Comparison of ENCODE assay signal across 1 cellular context in the genomic region with DNA sequence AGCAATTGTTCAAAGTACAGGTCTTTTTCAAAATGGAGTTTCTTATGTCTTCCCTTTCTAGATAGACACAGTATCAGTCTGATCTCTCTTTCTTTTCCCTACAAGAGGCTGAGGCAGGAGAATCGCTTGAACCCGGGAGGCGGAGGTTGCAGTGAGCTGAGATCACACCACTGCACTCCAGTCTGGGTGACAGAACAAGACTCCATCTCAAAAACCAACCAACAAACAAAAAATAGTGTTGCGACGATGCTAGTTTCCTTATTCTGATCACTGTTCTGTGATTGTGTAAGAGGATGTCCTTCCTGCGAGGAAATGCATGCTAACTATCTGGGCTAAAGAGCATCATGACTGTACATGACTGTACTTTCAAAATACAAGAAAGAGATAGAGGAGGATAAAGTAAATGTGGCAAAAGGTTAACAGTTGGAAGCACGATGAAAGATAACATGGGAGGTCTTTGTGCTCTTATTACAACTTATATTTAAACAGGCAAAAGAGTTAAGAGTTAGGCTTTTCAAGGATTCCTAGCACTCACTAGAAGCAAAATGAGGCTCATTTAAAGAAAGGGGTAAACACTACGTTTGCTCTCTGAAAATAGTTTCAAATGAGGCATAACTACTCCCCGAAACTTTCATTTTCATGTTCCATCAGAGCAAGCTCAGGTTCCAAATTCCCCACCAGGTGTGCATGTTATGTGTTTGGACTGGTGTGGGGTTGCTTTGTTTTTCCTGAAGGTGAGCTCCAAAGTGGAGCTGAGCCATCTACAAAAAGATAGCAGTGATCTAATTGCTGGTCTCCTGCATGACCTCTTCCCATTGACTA.
TF ChIP-seq lines count a peak whose summit lies in the region.

No MANE protein-coding gene starts in this region.

TF ChIP-seq in HepG2, 621 proteins besides CTCF, POLR2A, EP300 and RAD21 (continued from another document and continues in another):
- TF ChIP-seq FIP1L1 (IDR thresholded peaks at IDR 0.05; ENCODE audit: borderline replicate concordance, insufficient read depth, low read depth, low read length) (no peak), STAG1 (CRISPR knock-in tag; IDR thresholded peaks at IDR 0.05) (no peak), ZSCAN29 (CRISPR knock-in tag; conservative IDR thresholded peaks at IDR 0.05) (peak; percentile 59; the same call in 1 of the 2 replicates), ZFP36L2 (CRISPR knock-in tag; IDR thresholded peaks at IDR 0.05) (no peak), ZNF30 (CRISPR knock-in tag; IDR thresholded peaks at IDR 0.05) (no peak), KAT8 (CRISPR knock-in tag; IDR thresholded peaks at IDR 0.05) (peak; percentile 46; the same call in 1 of the 2 replicates), HNRNPLL (IDR thresholded peaks at IDR 0.05; ENCODE audit: low read depth, low read length, poor library complexity, severe bottlenecking) (no peak), CHD4 (IDR thresholded peaks at IDR 0.05; ENCODE audit: borderline replicate concordance, low read length) (no peak), ZNF879 (CRISPR knock-in tag; IDR thresholded peaks at IDR 0.05) (no peak), ZNF777 (CRISPR knock-in tag; IDR thresholded peaks at IDR 0.05) (no peak), CC2D1A (CRISPR knock-in tag; IDR thresholded peaks at IDR 0.05) (no peak), ZNF572 (CRISPR knock-in tag; IDR thresholded peaks at IDR 0.05) (no peak), ZNF773 (CRISPR knock-in tag; IDR thresholded peaks at IDR 0.05; ENCODE audit: borderline replicate concordance) (no peak), ZFP90 (CRISPR knock-in tag; IDR thresholded peaks at IDR 0.05; ENCODE audit: borderline replicate concordance) (peak; percentile 29; the same call in 1 of the 2 replicates), HNF4G (IDR thresholded peaks at IDR 0.05; ENCODE audit: borderline replicate concordance, low read depth, low read length) (no peak), HNF4G (CRISPR knock-in tag; IDR thresholded peaks at IDR 0.05; ENCODE audit: borderline replicate concordance, low read depth) (no peak), HOXD1 (CRISPR knock-in tag; IDR thresholded peaks at IDR 0.05) (no peak), RFX5 (IDR thresholded peaks at IDR 0.05; ENCODE audit: low read depth, low read length) (no peak), ZNF788 (CRISPR knock-in tag; IDR thresholded peaks at IDR 0.05; ENCODE audit: borderline replicate concordance) (no peak), SMARCE1 (IDR thresholded peaks at IDR 0.05; ENCODE audit: borderline replicate concordance) (no peak), ZNF891 (CRISPR knock-in tag; IDR thresholded peaks at IDR 0.05) (no peak), NFKBIZ (CRISPR knock-in tag; IDR thresholded peaks at IDR 0.05) (no peak), SRSF1 (optimal IDR thresholded peaks at IDR 0.05; ENCODE audit: low read depth, low read length) (no peak), PHF5A (CRISPR knock-in tag; IDR thresholded peaks at IDR 0.05; ENCODE audit: low read depth, unreplicated experiment) (no peak), ZNF598 (CRISPR knock-in tag; IDR thresholded peaks at IDR 0.05; ENCODE audit: borderline replicate concordance) (0 out of 2 replicates have a peak, but pooled peaks have one; percentile 30)
- TF ChIP-seq, protein P1, sequence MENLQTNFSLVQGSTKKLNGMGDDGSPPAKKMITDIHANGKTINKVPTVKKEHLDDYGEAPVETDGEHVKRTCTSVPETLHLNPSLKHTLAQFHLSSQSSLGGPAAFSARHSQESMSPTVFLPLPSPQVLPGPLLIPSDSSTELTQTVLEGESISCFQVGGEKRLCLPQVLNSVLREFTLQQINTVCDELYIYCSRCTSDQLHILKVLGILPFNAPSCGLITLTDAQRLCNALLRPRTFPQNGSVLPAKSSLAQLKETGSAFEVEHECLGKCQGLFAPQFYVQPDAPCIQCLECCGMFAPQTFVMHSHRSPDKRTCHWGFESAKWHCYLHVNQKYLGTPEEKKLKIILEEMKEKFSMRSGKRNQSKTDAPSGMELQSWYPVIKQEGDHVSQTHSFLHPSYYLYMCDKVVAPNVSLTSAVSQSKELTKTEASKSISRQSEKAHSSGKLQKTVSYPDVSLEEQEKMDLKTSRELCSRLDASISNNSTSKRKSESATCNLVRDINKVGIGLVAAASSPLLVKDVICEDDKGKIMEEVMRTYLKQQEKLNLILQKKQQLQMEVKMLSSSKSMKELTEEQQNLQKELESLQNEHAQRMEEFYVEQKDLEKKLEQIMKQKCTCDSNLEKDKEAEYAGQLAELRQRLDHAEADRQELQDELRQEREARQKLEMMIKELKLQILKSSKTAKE (CRISPR knock-in tag; IDR thresholded peaks at IDR 0.05; ENCODE audit: borderline replicate concordance), result peak; percentile 44; the same call in 1 of the 2 replicates
- TF ChIP-seq, protein P2, sequence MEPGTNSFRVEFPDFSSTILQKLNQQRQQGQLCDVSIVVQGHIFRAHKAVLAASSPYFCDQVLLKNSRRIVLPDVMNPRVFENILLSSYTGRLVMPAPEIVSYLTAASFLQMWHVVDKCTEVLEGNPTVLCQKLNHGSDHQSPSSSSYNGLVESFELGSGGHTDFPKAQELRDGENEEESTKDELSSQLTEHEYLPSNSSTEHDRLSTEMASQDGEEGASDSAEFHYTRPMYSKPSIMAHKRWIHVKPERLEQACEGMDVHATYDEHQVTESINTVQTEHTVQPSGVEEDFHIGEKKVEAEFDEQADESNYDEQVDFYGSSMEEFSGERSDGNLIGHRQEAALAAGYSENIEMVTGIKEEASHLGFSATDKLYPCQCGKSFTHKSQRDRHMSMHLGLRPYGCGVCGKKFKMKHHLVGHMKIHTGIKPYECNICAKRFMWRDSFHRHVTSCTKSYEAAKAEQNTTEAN (CRISPR knock-in tag; conservative IDR thresholded peaks at IDR 0.05), result no peak
- TF ChIP-seq, protein P3, sequence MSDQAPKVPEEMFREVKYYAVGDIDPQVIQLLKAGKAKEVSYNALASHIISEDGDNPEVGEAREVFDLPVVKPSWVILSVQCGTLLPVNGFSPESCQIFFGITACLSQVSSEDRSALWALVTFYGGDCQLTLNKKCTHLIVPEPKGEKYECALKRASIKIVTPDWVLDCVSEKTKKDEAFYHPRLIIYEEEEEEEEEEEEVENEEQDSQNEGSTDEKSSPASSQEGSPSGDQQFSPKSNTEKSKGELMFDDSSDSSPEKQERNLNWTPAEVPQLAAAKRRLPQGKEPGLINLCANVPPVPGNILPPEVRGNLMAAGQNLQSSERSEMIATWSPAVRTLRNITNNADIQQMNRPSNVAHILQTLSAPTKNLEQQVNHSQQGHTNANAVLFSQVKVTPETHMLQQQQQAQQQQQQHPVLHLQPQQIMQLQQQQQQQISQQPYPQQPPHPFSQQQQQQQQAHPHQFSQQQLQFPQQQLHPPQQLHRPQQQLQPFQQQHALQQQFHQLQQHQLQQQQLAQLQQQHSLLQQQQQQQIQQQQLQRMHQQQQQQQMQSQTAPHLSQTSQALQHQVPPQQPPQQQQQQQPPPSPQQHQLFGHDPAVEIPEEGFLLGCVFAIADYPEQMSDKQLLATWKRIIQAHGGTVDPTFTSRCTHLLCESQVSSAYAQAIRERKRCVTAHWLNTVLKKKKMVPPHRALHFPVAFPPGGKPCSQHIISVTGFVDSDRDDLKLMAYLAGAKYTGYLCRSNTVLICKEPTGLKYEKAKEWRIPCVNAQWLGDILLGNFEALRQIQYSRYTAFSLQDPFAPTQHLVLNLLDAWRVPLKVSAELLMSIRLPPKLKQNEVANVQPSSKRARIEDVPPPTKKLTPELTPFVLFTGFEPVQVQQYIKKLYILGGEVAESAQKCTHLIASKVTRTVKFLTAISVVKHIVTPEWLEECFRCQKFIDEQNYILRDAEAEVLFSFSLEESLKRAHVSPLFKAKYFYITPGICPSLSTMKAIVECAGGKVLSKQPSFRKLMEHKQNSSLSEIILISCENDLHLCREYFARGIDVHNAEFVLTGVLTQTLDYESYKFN (CRISPR knock-in tag; conservative IDR thresholded peaks at IDR 0.05), result peak; percentile 87
- TF ChIP-seq, protein P4, sequence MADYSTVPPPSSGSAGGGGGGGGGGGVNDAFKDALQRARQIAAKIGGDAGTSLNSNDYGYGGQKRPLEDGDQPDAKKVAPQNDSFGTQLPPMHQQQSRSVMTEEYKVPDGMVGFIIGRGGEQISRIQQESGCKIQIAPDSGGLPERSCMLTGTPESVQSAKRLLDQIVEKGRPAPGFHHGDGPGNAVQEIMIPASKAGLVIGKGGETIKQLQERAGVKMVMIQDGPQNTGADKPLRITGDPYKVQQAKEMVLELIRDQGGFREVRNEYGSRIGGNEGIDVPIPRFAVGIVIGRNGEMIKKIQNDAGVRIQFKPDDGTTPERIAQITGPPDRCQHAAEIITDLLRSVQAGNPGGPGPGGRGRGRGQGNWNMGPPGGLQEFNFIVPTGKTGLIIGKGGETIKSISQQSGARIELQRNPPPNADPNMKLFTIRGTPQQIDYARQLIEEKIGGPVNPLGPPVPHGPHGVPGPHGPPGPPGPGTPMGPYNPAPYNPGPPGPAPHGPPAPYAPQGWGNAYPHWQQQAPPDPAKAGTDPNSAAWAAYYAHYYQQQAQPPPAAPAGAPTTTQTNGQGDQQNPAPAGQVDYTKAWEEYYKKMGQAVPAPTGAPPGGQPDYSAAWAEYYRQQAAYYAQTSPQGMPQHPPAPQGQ (CRISPR knock-in tag; IDR thresholded peaks at IDR 0.05; ENCODE audit: borderline replicate concordance), result no peak
- TF ChIP-seq, protein P5, sequence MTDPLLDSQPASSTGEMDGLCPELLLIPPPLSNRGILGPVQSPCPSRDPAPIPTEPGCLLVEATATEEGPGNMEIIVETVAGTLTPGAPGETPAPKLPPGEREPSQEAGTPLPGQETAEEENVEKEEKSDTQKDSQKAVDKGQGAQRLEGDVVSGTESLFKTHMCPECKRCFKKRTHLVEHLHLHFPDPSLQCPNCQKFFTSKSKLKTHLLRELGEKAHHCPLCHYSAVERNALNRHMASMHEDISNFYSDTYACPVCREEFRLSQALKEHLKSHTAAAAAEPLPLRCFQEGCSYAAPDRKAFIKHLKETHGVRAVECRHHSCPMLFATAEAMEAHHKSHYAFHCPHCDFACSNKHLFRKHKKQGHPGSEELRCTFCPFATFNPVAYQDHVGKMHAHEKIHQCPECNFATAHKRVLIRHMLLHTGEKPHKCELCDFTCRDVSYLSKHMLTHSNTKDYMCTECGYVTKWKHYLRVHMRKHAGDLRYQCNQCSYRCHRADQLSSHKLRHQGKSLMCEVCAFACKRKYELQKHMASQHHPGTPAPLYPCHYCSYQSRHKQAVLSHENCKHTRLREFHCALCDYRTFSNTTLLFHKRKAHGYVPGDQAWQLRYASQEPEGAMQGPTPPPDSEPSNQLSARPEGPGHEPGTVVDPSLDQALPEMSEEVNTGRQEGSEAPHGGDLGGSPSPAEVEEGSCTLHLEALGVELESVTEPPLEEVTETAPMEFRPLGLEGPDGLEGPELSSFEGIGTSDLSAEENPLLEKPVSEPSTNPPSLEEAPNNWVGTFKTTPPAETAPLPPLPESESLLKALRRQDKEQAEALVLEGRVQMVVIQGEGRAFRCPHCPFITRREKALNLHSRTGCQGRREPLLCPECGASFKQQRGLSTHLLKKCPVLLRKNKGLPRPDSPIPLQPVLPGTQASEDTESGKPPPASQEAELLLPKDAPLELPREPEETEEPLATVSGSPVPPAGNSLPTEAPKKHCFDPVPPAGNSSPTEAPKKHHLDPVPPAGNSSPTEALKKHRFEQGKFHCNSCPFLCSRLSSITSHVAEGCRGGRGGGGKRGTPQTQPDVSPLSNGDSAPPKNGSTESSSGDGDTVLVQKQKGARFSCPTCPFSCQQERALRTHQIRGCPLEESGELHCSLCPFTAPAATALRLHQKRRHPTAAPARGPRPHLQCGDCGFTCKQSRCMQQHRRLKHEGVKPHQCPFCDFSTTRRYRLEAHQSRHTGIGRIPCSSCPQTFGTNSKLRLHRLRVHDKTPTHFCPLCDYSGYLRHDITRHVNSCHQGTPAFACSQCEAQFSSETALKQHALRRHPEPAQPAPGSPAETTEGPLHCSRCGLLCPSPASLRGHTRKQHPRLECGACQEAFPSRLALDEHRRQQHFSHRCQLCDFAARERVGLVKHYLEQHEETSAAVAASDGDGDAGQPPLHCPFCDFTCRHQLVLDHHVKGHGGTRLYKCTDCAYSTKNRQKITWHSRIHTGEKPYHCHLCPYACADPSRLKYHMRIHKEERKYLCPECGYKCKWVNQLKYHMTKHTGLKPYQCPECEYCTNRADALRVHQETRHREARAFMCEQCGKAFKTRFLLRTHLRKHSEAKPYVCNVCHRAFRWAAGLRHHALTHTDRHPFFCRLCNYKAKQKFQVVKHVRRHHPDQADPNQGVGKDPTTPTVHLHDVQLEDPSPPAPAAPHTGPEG (CRISPR knock-in tag; IDR thresholded peaks at IDR 0.05), result no peak
- TF ChIP-seq, protein P6, sequence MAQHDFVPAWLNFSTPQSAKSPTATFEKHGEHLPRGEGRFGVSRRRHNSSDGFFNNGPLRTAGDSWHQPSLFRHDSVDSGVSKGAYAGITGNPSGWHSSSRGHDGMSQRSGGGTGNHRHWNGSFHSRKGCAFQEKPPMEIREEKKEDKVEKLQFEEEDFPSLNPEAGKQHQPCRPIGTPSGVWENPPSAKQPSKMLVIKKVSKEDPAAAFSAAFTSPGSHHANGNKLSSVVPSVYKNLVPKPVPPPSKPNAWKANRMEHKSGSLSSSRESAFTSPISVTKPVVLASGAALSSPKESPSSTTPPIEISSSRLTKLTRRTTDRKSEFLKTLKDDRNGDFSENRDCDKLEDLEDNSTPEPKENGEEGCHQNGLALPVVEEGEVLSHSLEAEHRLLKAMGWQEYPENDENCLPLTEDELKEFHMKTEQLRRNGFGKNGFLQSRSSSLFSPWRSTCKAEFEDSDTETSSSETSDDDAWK (CRISPR knock-in tag; IDR thresholded peaks at IDR 0.05), result no peak
- TF ChIP-seq, protein P7, sequence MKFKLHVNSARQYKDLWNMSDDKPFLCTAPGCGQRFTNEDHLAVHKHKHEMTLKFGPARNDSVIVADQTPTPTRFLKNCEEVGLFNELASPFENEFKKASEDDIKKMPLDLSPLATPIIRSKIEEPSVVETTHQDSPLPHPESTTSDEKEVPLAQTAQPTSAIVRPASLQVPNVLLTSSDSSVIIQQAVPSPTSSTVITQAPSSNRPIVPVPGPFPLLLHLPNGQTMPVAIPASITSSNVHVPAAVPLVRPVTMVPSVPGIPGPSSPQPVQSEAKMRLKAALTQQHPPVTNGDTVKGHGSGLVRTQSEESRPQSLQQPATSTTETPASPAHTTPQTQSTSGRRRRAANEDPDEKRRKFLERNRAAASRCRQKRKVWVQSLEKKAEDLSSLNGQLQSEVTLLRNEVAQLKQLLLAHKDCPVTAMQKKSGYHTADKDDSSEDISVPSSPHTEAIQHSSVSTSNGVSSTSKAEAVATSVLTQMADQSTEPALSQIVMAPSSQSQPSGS (CRISPR knock-in tag; IDR thresholded peaks at IDR 0.05), result no peak
- TF ChIP-seq, protein P8, sequence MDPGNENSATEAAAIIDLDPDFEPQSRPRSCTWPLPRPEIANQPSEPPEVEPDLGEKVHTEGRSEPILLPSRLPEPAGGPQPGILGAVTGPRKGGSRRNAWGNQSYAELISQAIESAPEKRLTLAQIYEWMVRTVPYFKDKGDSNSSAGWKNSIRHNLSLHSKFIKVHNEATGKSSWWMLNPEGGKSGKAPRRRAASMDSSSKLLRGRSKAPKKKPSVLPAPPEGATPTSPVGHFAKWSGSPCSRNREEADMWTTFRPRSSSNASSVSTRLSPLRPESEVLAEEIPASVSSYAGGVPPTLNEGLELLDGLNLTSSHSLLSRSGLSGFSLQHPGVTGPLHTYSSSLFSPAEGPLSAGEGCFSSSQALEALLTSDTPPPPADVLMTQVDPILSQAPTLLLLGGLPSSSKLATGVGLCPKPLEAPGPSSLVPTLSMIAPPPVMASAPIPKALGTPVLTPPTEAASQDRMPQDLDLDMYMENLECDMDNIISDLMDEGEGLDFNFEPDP (CRISPR knock-in tag; conservative IDR thresholded peaks at IDR 0.05), result no peak
